In genomic region chr4:173538148-173538902, GRCh38 we compare ENCODE assay signal across 9 cellular contexts. TPM values are rescaled to one million over a fixed set of nuclear protein-coding genes. Genes with fewer than 3 reads are reported as not detected.
DNase-seq lines count a peak whose midpoint lies in the region; ATAC-seq and TF ChIP-seq lines count a peak whose summit lies in the region.
"Had no signal": no experiment of that assay in that cellular context is flagged by ENCODE, and none has a peak within 500 bp of the region (broad histone marks: within the 10 kb centered on the region; RNA-seq: fewer than 3 reads in every experiment).

No MANE protein-coding gene starts in this region.

- no peaks in the 10 kb centered on the region for H3K36me3 Mint-ChIP-seq in effector memory CD8-positive, alpha-beta T cell (ENCODE audit: insufficient read depth)
- peaks cover 31% of the 10 kb centered on the region for H3K36me3 Mint-ChIP-seq in natural killer cell

- peaks cover 74 to 83% of the 10 kb centered on the region in 2 donors for H3K27me3 Mint-ChIP-seq in effector memory CD8-positive, alpha-beta T cell
- peaks cover 51 to 75% of the 10 kb centered on the region in 2 donors for H3K27me3 Mint-ChIP-seq in natural killer cell (ENCODE audit: low read depth in 2 of 2)

- DNase-seq in NCI-H2227 (lab: John Stamatoyannopoulos, UW; ENCODE audit: unreplicated experiment) (peak; percentile 43), natural killer cell (no peak), T-helper 9 cell (no peak), putamen (ENCODE audit: low spot score) (no peak), HCEC 1CT (no peak)
- no peak for DNase-seq in effector memory CD8-positive, alpha-beta T cell

- no peak overlapping the region for H3K27ac Mint-ChIP-seq in effector memory CD8-positive, alpha-beta T cell
- H3K27ac Mint-ChIP-seq in natural killer cell, result no peak overlapping the region

- H3K9me3 Mint-ChIP-seq in effector memory CD8-positive, alpha-beta T cell, result peaks cover 0 to 7% of the 10 kb centered on the region in 2 donors
- no peaks in the 10 kb centered on the region for H3K9me3 Mint-ChIP-seq in natural killer cell

- TF ChIP-seq CTCF in natural killer cell (IDR thresholded peaks at IDR 0.05), result no peak

- intact Hi-C loops in natural killer cell (cut with micrococcal nuclease), result no loop called here

- H3K4me1 Mint-ChIP-seq in effector memory CD8-positive, alpha-beta T cell (ENCODE audit: low read depth in 2 of 2), result peaks cover 0 to 12% of the 10 kb centered on the region in 2 donors
- H3K4me1 Mint-ChIP-seq in natural killer cell, result peaks cover 9% of the 10 kb centered on the region in 2 donors

- peak overlapping the region; percentile 76 to 79 for H3K4me3 Mint-ChIP-seq in effector memory CD8-positive, alpha-beta T cell
- peak overlapping the region; percentile 76 for H3K4me3 Mint-ChIP-seq in natural killer cell

- peak; percentile 46 for ATAC-seq in GM18498 (IDR thresholded peaks at IDR 0.05; ENCODE audit: unreplicated experiment)
- ATAC-seq in effector memory CD8-positive, alpha-beta T cell (replicated peaks), result peak; percentile 67
- ATAC-seq in natural killer cell, result no peak
- no peak for ATAC-seq in GM21515 (IDR thresholded peaks at IDR 0.05; ENCODE audit: unreplicated experiment)

RNA-seq across cellular contexts. Expression of gene HAND2, which starts 8.3 kb away (rescaled TPM):
- not detected for total RNA-seq in natural killer cell
- total RNA-seq: frontal cortex had no signal

Comparison
In these comparisons a context has a peak if more than half of its experiments do, and no peak if none do; other contexts are left out.
1. ATAC-seq: peak in GM18498 (single experiment) and effector memory CD8-positive, alpha-beta T cell (single experiment); none in natural killer cell (0 of 3) and GM21515 (single experiment).